Comparison of ENCODE assay signal across 11 cellular contexts in genomic region chr17:74520790-74521480, GRCh38. TPM values are rescaled to one million over a fixed set of nuclear protein-coding genes. Genes with fewer than 3 reads are reported as not detected.
DNase-seq lines count a peak whose midpoint lies in the region; ATAC-seq and TF ChIP-seq lines count a peak whose summit lies in the region.
"Had no signal": no experiment of that assay in that cellular context is flagged by ENCODE, and none has a peak within 500 bp of the region (broad histone marks: within the 10 kb centered on the region; RNA-seq: fewer than 3 reads in every experiment).

No MANE protein-coding gene starts in this region.

- TF ChIP-seq EP300 in suprapubic skin (IDR thresholded peaks at IDR 0.05): no peak

- H3K9me3 ChIP-seq in adrenal gland (replicated peaks in 1 of 3) (no peaks in the 10 kb centered on the region), suprapubic skin (peaks cover 3% of the 10 kb centered on the region)

- intact Hi-C loops in adrenal gland (cut with DNase I): no loop called here

- WGBS in adrenal gland, 4 donors: 75 to 84% (median 80%) methylated on average over 21 of the region's 21 CpGs
- 83% methylated on average over 21 of the region's 21 CpGs for WGBS in suprapubic skin

- H3K27ac ChIP-seq in adrenal gland (peak overlapping the region; percentile 41 to 90 (median 75)), suprapubic skin (peak overlapping the region; percentile 52)

- ATAC-seq in left lobe of liver: peak; percentile 35
- ATAC-seq in GM21619 (IDR thresholded peaks at IDR 0.05; ENCODE audit: unreplicated experiment): no peak

- H3K4me1 ChIP-seq in adrenal gland (replicated peaks in 1 of 2): no peaks in the 10 kb centered on the region
- H3K4me1 ChIP-seq in suprapubic skin: no peaks in the 10 kb centered on the region

- peaks cover 3% of the 10 kb centered on the region for H3K27me3 ChIP-seq in adrenal gland
- H3K27me3 ChIP-seq in suprapubic skin: no peaks in the 10 kb centered on the region

- no peak for TF ChIP-seq CTCF in adrenal gland (IDR thresholded peaks at IDR 0.05)
- TF ChIP-seq CTCF in suprapubic skin (IDR thresholded peaks at IDR 0.05): no peak

- H3K4me3 ChIP-seq in adrenal gland (no peak overlapping the region), suprapubic skin (no peak overlapping the region)

- no peak for TF ChIP-seq POLR2A in adrenal gland (IDR thresholded peaks at IDR 0.05)
- no peak for TF ChIP-seq POLR2A in suprapubic skin (IDR thresholded peaks at IDR 0.05)

- H3K36me3 ChIP-seq in adrenal gland (replicated peaks in 1 of 2) (no peaks in the 10 kb centered on the region), suprapubic skin (no peaks in the 10 kb centered on the region)

- DNase-seq in Kasumi-1 (lab: John Stamatoyannopoulos, UW): peak; percentile 66 to 69
- peak in 4 of 7 donors; percentile 43 to 60 (median 48) for DNase-seq in adrenal gland
- DNase-seq in left lobe of liver (ENCODE audit: low spot score): peak; percentile 43
- DNase-seq in suprapubic skin (ENCODE audit: low spot score in 2 of 2): peak in 1 of 2 donors; percentile 75
- no peak for DNase-seq in NCI-H510A (lab: John Stamatoyannopoulos, UW)
- no peak for DNase-seq in DMS79 (lab: John Stamatoyannopoulos, UW)
- DNase-seq: activated naive CD4-positive, alpha-beta T cell treated with anti-CD3 and anti-CD28 coated beads for 36 hours; IMR-90; NCI-H69; retina had no signal

RNA-seq across cellular contexts. Expression of gene CD300LB, which starts 10.3 kb away (rescaled TPM):
- total RNA-seq in adrenal gland (under 1 TPM in 7 of 8 donors, not detected in 1; 0.18 to 0.95 (median 0.28) TPM), left lobe of liver (0.08 TPM), suprapubic skin (not detected)
- under 1 TPM; 0.24 to 0.40 (median 0.30) TPM for polyA plus RNA-seq in adrenal gland
- total RNA-seq: activated naive CD4-positive, alpha-beta T cell treated with anti-CD3 and anti-CD28 coated beads for 36 hours; IMR-90 had no signal
- polyA plus RNA-seq: IMR-90 had no signal

RNA-seq across cellular contexts. Expression of gene CD300C, which starts 25.0 kb away (rescaled TPM):
- total RNA-seq in adrenal gland (1 to 10 TPM in 7 of 8 donors, not detected in 1; 2.1 to 4.5 (median 2.6) TPM), left lobe of liver (0.50 TPM), suprapubic skin (under 1 TPM; 0.31 to 0.80 (median 0.53) TPM)
- polyA plus RNA-seq in adrenal gland: 1 to 10 TPM in 2 of 3 donors, under 1 TPM in 1; 0.64 to 1.2 (median 1.0) TPM
- total RNA-seq: activated naive CD4-positive, alpha-beta T cell treated with anti-CD3 and anti-CD28 coated beads for 36 hours; IMR-90 had no signal
- polyA plus RNA-seq: IMR-90 had no signal

RNA-seq across cellular contexts. Expression of gene CD300H, which starts 46.4 kb away (rescaled TPM):
- not detected for total RNA-seq in adrenal gland
- not detected for polyA plus RNA-seq in adrenal gland
- not detected for total RNA-seq in left lobe of liver
- total RNA-seq in suprapubic skin: not detected
- total RNA-seq: activated naive CD4-positive, alpha-beta T cell treated with anti-CD3 and anti-CD28 coated beads for 36 hours; IMR-90 had no signal
- polyA plus RNA-seq: IMR-90 had no signal

RNA-seq across cellular contexts. Expression of gene CD300A, which starts 54.5 kb away (rescaled TPM):
- 10 to 100 TPM in 6 of 8 donors, 1 to 10 TPM in 2; 6.0 to 26.6 (median 15.9) TPM for total RNA-seq in adrenal gland
- polyA plus RNA-seq in adrenal gland: 10 to 100 TPM in 1 of 3 donors, 1 to 10 TPM in 2; 7.3 to 11.7 (median 8.5) TPM
- 3.8 TPM for total RNA-seq in left lobe of liver
- total RNA-seq in suprapubic skin: 1 to 10 TPM; 1.4 to 6.3 (median 2.9) TPM
- total RNA-seq: IMR-90 had no signal
- polyA plus RNA-seq: IMR-90 had no signal

Comparison
In these comparisons a context has a peak if more than half of its experiments do, and no peak if none do; other contexts are left out.
1. DNase-seq: peak in Kasumi-1 (2 of 2), adrenal gland (4 of 7) and left lobe of liver (single experiment); none in NCI-H510A (single experiment) and DMS79 (single experiment).